ENCODE assay signal across 25 cellular contexts in the genomic region with DNA sequence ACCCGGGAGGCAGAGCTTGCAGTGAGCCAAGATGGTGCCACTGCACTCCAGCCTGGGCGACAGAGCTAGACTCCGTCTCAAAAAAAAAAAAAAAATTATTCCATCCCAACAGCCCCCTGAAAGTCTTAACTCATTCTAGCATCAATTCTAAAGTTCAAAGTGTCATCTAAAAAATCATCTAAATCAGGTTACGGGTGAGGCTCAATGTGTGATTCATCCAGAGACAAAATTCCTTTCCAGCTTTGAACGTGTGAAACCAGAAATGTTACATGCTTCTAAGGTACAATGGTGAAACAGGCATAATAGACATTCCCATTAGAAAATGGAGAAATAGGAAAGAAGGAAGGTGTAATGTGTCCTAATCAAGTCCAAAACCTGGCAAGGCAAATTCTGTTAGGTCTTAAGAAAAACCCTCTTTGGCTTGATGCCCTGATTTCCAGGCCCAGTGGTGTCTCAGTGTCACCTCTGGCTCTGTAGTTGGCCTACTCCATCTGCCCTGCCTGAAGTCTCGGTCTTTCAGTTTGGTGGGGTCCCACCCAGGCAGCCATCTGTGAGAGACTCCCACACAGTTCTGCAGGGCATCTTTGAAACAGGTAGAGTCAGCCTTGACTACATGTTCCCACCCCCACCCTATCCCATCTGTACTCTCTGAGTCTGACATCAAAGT. TPM values are rescaled to one million over a fixed set of nuclear protein-coding genes. Genes with fewer than 3 reads are reported as not detected.
DNase-seq lines count a peak whose midpoint lies in the region; ATAC-seq, FAIRE-seq and TF ChIP-seq lines count a peak whose summit lies in the region.
"Had no signal": no experiment of that assay in that cellular context is flagged by ENCODE, and none has a peak within 500 bp of the region (broad histone marks: within the 10 kb centered on the region; RNA-seq: fewer than 3 reads in every experiment).

No MANE protein-coding gene starts in this region.

- RAD21 ChIA-PET in GM12878 (lab: Charles Lee; ENCODE audit: unreplicated experiment), result no interaction called here

- TF ChIP-seq CTCF in HFFc6 (IDR thresholded peaks at IDR 0.05), result no peak
- no peak for TF ChIP-seq CTCF in GM12878 (IDR thresholded peaks at IDR 0.05 in 2 of 3, conservative IDR thresholded peaks at IDR 0.05 in 1 of 3; ENCODE audit: control insufficient read depth in 2 of 3, extremely low read depth in 1 of 3, insufficient read depth in 1 of 3, low read depth in 3 of 3, low read length in 3 of 3)
- TF ChIP-seq CTCF in neutrophil (IDR thresholded peaks at IDR 0.05), result no peak

- in situ Hi-C loops in GM12878 (cut with MboI), result no loop called here

- intact Hi-C loops in GM12878 (cut with micrococcal nuclease; ENCODE audit: unreplicated experiment), result no loop called here

- no peak overlapping the region for H3K4me3 Mint-ChIP-seq in HFFc6
- H3K4me3 Mint-ChIP-seq: activated CD4-positive, alpha-beta T cell treated with anti-CD3 and anti-CD28 coated beads, Interleukin-2, amount 10 ng/mL, durations not matched to agents 7 days and 5 days had no signal

- H2AFZ ChIP-seq in GM12878 (ENCODE audit: control insufficient read depth, low read depth, low read length), result no peak overlapping the region

- no peak for FAIRE-seq in GM12878 (lab: Jason Lieb, UNC)
- FAIRE-seq: small intestine had no signal

- BruUV-seq in GM12878 (replicated peaks; lab: Mats Ljungman, UMichigan), result no TSS peak

- DNase-seq in NCI-H82 (lab: John Stamatoyannopoulos, UW), result peak; percentile 40
- DNase-seq in NCI-H82 treated with DMSO at 0.1 percent for 48 hours (lab: John Stamatoyannopoulos, UW; ENCODE audit: unreplicated experiment), result no peak
- DNase-seq in HFFc6, result no peak
- DNase-seq in GM12878 (ENCODE audit: low read depth, low spot score), result no peak
- no peak for DNase-seq in NCI-H526 (lab: John Stamatoyannopoulos, UW)
- DNase-seq in activated CD8-positive, alpha-beta memory T cell treated with anti-CD3 and anti-CD28 coated beads for 24 hours, result no peak
- DNase-seq: 8988T; activated CD4-positive, alpha-beta T cell treated with anti-CD3 and anti-CD28 coated beads, Interleukin-2, amount 10 ng/mL, durations not matched to agents 7 days and 5 days; activated CD8-positive, alpha-beta memory T cell treated with anti-CD3 and anti-CD28 coated beads, Interleukin-2, amount 50 U/mL, for 48 hours; activated effector memory CD4-positive, alpha-beta T cell treated with Interleukin-2 at 50 U/mL for 16 hours; adrenal gland; BE2C; Calu3; NCI-H1417 treated with DMSO at 0.1 percent for 48 hours; NCI-H524 treated with DMSO at 0.1 percent for 48 hours; SHP77 treated with DMSO at 0.1 percent for 48 hours; small intestine; stimulated activated CD4-positive, alpha-beta T cell treated with anti-CD3 and anti-CD28 coated beads, Interleukin-4, amount 100 ng/mL, for 1 hour; stimulated activated naive CD8-positive, alpha-beta T cell treated with anti-CD3 and anti-CD28 coated beads, Interleukin-15, Interleukin-2, amounts not matched to agents 100 U/mL and 50 U/mL, for 24 hours; upper lobe of left lung had no signal

- TF ChIP-seq POLR2A in GM12878 (IDR thresholded peaks at IDR 0.05; ENCODE audit: low read depth, low read length), result no peak

- peak overlapping the region; percentile 40; the same call in 1 of the 2 replicates for H3K27ac Mint-ChIP-seq in HFFc6

- H3K27ac ChIP-seq in GM12878 (ENCODE audit: control insufficient read depth, insufficient read depth) (no peak overlapping the region), neutrophil (peak overlapping the region; percentile 53)
- H3K27ac ChIP-seq: adrenal gland, coronary artery, upper lobe of left lung had no signal

- no peaks in the 10 kb centered on the region for H3K9me3 Mint-ChIP-seq in HFFc6
- H3K9me3 Mint-ChIP-seq: activated CD4-positive, alpha-beta T cell treated with anti-CD3 and anti-CD28 coated beads, Interleukin-2, amount 10 ng/mL, durations not matched to agents 7 days and 5 days; IgD-negative memory B cell had no signal

- H3K36me3 ChIP-seq in GM12878 (ENCODE audit: control insufficient read depth in 2 of 2, insufficient read depth in 2 of 2, low read length in 1 of 2) (peaks cover 0 to 3% of the 10 kb centered on the region in 2 experiments; a peak in 2 of 4 replicates), neutrophil (peaks cover 99% of the 10 kb centered on the region)
- H3K36me3 ChIP-seq: BE2C had no signal

- SMC1A ChIA-PET in GM12878 (lab: Charles Lee; ENCODE audit: uncharacterized antibody, unreplicated experiment), result interaction anchor here (1.0 kb wide), 1 partner anchor 28 kb away, joined by 5 read pairs; a partner anchor contains a TSS

- H3K9me3 ChIP-seq in GM12878 (replicated peaks; ENCODE audit: control insufficient read depth, insufficient read depth, low read length) (no peaks in the 10 kb centered on the region), neutrophil (no peaks in the 10 kb centered on the region)
- H3K9me3 ChIP-seq: adrenal gland, BE2C, upper lobe of left lung had no signal

- POLR2A ChIA-PET in GM12878 (lab: Charles Lee), result interaction anchor here (0.6 to 1.0 kb wide), 2 partner anchors 25 to 209 kb away, joined by 3 to 5 read pairs; a partner anchor contains a TSS

- TF ChIP-seq RAD21 in GM12878 (IDR thresholded peaks at IDR 0.05; ENCODE audit: insufficient read depth, low read depth, low read length), result no peak

- H3K4me1 Mint-ChIP-seq in HFFc6 (ENCODE audit: low read depth), result peaks cover 42% of the 10 kb centered on the region

- H3K27me3 ChIP-seq in GM12878 (replicated peaks in 1 of 2; ENCODE audit: control insufficient read depth in 2 of 2, insufficient read depth in 2 of 2, low read length in 1 of 2), result no peaks in the 10 kb centered on the region
- no peaks in the 10 kb centered on the region for H3K27me3 ChIP-seq in neutrophil
- H3K27me3 ChIP-seq: adrenal gland, BE2C, upper lobe of left lung had no signal

- H3K4me1 ChIP-seq in GM12878 (ENCODE audit: control insufficient read depth, insufficient read depth, low read length) (peaks cover 14% of the 10 kb centered on the region), neutrophil (ENCODE audit: control insufficient read depth in 1 of 2, insufficient read depth in 1 of 2, low read depth in 1 of 2, low read length in 1 of 2) (peaks cover 91 to 96% of the 10 kb centered on the region in 2 experiments)
- H3K4me1 ChIP-seq: BE2C had no signal

- H3K27me3 Mint-ChIP-seq in HFFc6 (ENCODE audit: insufficient read depth), result peaks cover 5% of the 10 kb centered on the region
- H3K27me3 Mint-ChIP-seq: activated CD4-positive, alpha-beta T cell treated with anti-CD3 and anti-CD28 coated beads, Interleukin-2, amount 10 ng/mL, durations not matched to agents 7 days and 5 days; IgD-negative memory B cell had no signal

- 97% methylated on average over 6 of the region's 6 CpGs for WGBS in GM12878 (ENCODE audit: insufficient coverage, insufficient replicate concordance, low lambda C conversion rate, missing lambda C conversion rate)

- H3K79me2 ChIP-seq in GM12878 (ENCODE audit: control insufficient read depth, insufficient read depth, low read length), result peaks cover 66% of the 10 kb centered on the region

- H3K4me3 ChIP-seq in GM12878 (no peak overlapping the region), neutrophil (ENCODE audit: low read depth in 1 of 2, low read length in 1 of 2) (peak overlapping the region in 1 of 2 experiments; percentile 25)
- H3K4me3 ChIP-seq: adrenal gland, coronary artery, lung, upper lobe of left lung had no signal

- ATAC-seq in GM12878, result peak; percentile 3; the same call in 1 of the 3 replicates
- ATAC-seq in activated CD4-positive, CD25-positive, alpha-beta regulatory T cell treated with anti-CD3 and anti-CD28 coated beads, Interleukin-2, amount 50 U/mL, for 24 hours, result no peak
- ATAC-seq: stimulated activated naive CD8-positive, alpha-beta T cell treated with anti-CD3 and anti-CD28 coated beads, Interleukin-15, Interleukin-2, amounts not matched to agents 100 U/mL and 50 U/mL, for 24 hours had no signal

- H4K20me1 ChIP-seq in GM12878 (ENCODE audit: control insufficient read depth, insufficient read depth), result peaks cover 6% of the 10 kb centered on the region; the same call in 1 of the 2 replicates

- no peak overlapping the region for H3K9ac ChIP-seq in GM12878 (ENCODE audit: control insufficient read depth, insufficient read depth, low read length)

- CTCF ChIA-PET in GM12878 (lab: Yijun Ruan, JAX), result interaction anchor here (1.5 kb wide), 1 partner anchor 21 kb away, joined by 4 read pairs; no protein-coding TSS in a partner anchor

- H3K4me2 ChIP-seq in GM12878 (ENCODE audit: control insufficient read depth, insufficient read depth), result peak overlapping the region; percentile 77

- H3K36me3 Mint-ChIP-seq in HFFc6 (ENCODE audit: low read depth), result peaks cover 41% of the 10 kb centered on the region

- TF ChIP-seq EP300 in GM12878 (IDR thresholded peaks at IDR 0.05; ENCODE audit: borderline replicate concordance in 1 of 2, control insufficient read depth in 1 of 2, low read depth in 2 of 2, low read length in 2 of 2), result no peak

TF ChIP-seq in GM12878, 131 proteins besides CTCF, POLR2A, EP300 and RAD21 (continues in another document):
- no peak for TF ChIP-seq SIN3A (IDR thresholded peaks at IDR 0.05; ENCODE audit: low read depth, low read length)
- TF ChIP-seq ZNF217 (IDR thresholded peaks at IDR 0.05), result no peak
- TF ChIP-seq DPF2 (IDR thresholded peaks at IDR 0.05), result no peak

RNA-seq across cellular contexts. Expression of a gene that starts 43.5 kb away (rescaled TPM):
- total RNA-seq in HFFc6 (2021; fragmentation: NEBNext Ultra II Directional; extraction: Animal tissue kit (Norgen Biotek cat#: 25700)), result 10 to 100 TPM; 16.1 to 21.7 (median 18.3) TPM
- total RNA-seq in GM12878 (2013; cell fraction: nucleolus; rRNA removed), result 4.1 and 4.5 TPM in 2 replicates
- 1.5 and 2.1 TPM in 2 replicates for total RNA-seq in GM12878 (2014; rRNA removed)
- total RNA-seq in GM12878 (2014; rRNA removed; fragmentation: Illumina TruSeq; extraction: Trizol), result 1.9 and 2.3 TPM in 2 replicates
- total RNA-seq in GM12878 (2021), result 2.3 and 3.2 TPM in 2 replicates
- 1.1 TPM for polyA plus RNA-seq in GM12878 (2011; ENCODE audit: low read depth)
- polyA plus RNA-seq in GM12878 (2011; rRNA removed), result 5.9 TPM in 2 replicates
- 4.6 and 4.8 TPM in 2 replicates for polyA plus RNA-seq in GM12878 (2011; cell fraction: cytosol; rRNA removed)
- 5.6 and 6.5 TPM in 2 replicates for polyA plus RNA-seq in GM12878 (2011; cell fraction: nucleus; rRNA removed)
- 0.95 and 2.1 TPM in 2 replicates for polyA plus RNA-seq in GM12878 (2012)
- 2.2 and 5.1 TPM in 2 replicates for polyA plus RNA-seq in GM12878 (2014; fragmentation: Illumina TruSeq; extraction: Trizol)
- polyA plus RNA-seq in GM12878 (2014; fragmentation: Nextera tagmentation; extraction: Ambion mirVana), result 1 to 10 TPM in 1 of 2 experiments, under 1 TPM in 1; 0.52 to 1.2 TPM
- 2.2 and 3.0 TPM in 2 replicates for polyA plus RNA-seq in GM12878 (2014; rRNA removed)
- 1 to 10 TPM; 1.3 to 1.5 TPM for polyA plus RNA-seq in GM12878 (2016; fragmentation: Nextera tagmentation; extraction: Ambion mirVana)
- 6.9 and 8.1 TPM in 2 replicates for polyA minus RNA-seq in GM12878 (2011; rRNA and poly(A)+ RNA removed)
- polyA minus RNA-seq in GM12878 (2011; cell fraction: cytosol; rRNA and poly(A)+ RNA removed), result 1.1 and 1.9 TPM in 2 replicates
- 2.1 and 2.3 TPM in 2 replicates for polyA minus RNA-seq in GM12878 (2011; cell fraction: nucleus; rRNA and poly(A)+ RNA removed)
